Comparison of ENCODE assay signal across 8 cellular contexts in genomic region chr11:119422505-119423416, GRCh38. TPM values are rescaled to one million over a fixed set of nuclear protein-coding genes. Genes with fewer than 3 reads are reported as not detected.
A peak's percentile ranks its signal among the peaks of the same experiment; 100 is the strongest.
DNase-seq lines count a peak whose midpoint lies in the region; ATAC-seq and TF ChIP-seq lines count a peak whose summit lies in the region.

THY1 (minus strand) TSS chr11:119423172; CDS start chr11:119420905, 2,267 bp downstream.

- H3K4me1 Mint-ChIP-seq in endothelial cell (ENCODE audit: unreplicated experiment) (peaks cover 58% of the 10 kb centered on the region), CD14-positive monocyte (peaks cover 10% of the 10 kb centered on the region)
- peaks cover 4 to 19% (median 14%) of the 10 kb centered on the region in 7 donors for H3K4me1 Mint-ChIP-seq in naive thymus-derived CD4-positive, alpha-beta T cell

- H3K27me3 Mint-ChIP-seq in endothelial cell (ENCODE audit: unreplicated experiment) (peaks cover 8% of the 10 kb centered on the region), CD14-positive monocyte (ENCODE audit: low read depth in 3 of 3) (peaks cover 48 to 62% (median 53%) of the 10 kb centered on the region in 3 donors)
- H3K27me3 Mint-ChIP-seq in naive thymus-derived CD4-positive, alpha-beta T cell = peaks cover 39 to 54% (median 48%) of the 10 kb centered on the region in 5 donors

- H3K27me3 ChIP-seq in naive thymus-derived CD4-positive, alpha-beta T cell (ENCODE audit: control insufficient read depth in 2 of 2, insufficient read depth in 2 of 2, low read length in 2 of 2) = no peaks in the 10 kb centered on the region

- POLR2A ChIA-PET in naive thymus-derived CD4-positive, alpha-beta T cell (lab: Charles Lee) = no interaction called here

- H3K36me3 Mint-ChIP-seq in endothelial cell (ENCODE audit: low read depth, unreplicated experiment) (peaks cover 25% of the 10 kb centered on the region), CD14-positive monocyte (no peaks in the 10 kb centered on the region)
- peaks cover 0 to 3% (median 0%) of the 10 kb centered on the region in 5 donors for H3K36me3 Mint-ChIP-seq in naive thymus-derived CD4-positive, alpha-beta T cell

- DNase-seq in ELR (ENCODE audit: low read depth) (peak; percentile 64), NCI-H82 (lab: John Stamatoyannopoulos, UW) (peak; percentile 88), endothelial cell (ENCODE audit: low spot score) (peak; percentile 70), DMS153 (lab: John Stamatoyannopoulos, UW) (no peak), CD14-positive monocyte (ENCODE audit: low spot score) (no peak)
- no peak for DNase-seq in naive thymus-derived CD4-positive, alpha-beta T cell
- no peak for DNase-seq in effector CD8-positive, alpha-beta T cell (lab: John Stamatoyannopoulos, UW)

- H3K9me3 Mint-ChIP-seq in endothelial cell (ENCODE audit: unreplicated experiment) (no peaks in the 10 kb centered on the region), CD14-positive monocyte (peaks cover 0 to 10% (median 5%) of the 10 kb centered on the region in 7 donors)
- peaks cover 0 to 2% (median 0%) of the 10 kb centered on the region in 11 donors for H3K9me3 Mint-ChIP-seq in naive thymus-derived CD4-positive, alpha-beta T cell

- H3K4me3 Mint-ChIP-seq in endothelial cell (ENCODE audit: unreplicated experiment) (peak within 1 kb of the TSS; percentile 98), CD14-positive monocyte (peak within 1 kb of the TSS in 1 of 2 donors; percentile 81)
- H3K4me3 Mint-ChIP-seq in naive thymus-derived CD4-positive, alpha-beta T cell = peak within 1 kb of the TSS; percentile 12 to 82 (median 60)

- TF ChIP-seq CTCF in endothelial cell (IDR thresholded peaks at IDR 0.05; ENCODE audit: unreplicated experiment) = no peak
- no peak for TF ChIP-seq CTCF in CD14-positive monocyte (IDR thresholded peaks at IDR 0.05)

- no peaks in the 10 kb centered on the region for H3K9me3 ChIP-seq in naive thymus-derived CD4-positive, alpha-beta T cell (ENCODE audit: control insufficient read depth in 2 of 3, low read length in 3 of 3)

- H3K27ac Mint-ChIP-seq in endothelial cell (ENCODE audit: unreplicated experiment) (peak within 1 kb of the TSS; percentile 89), CD14-positive monocyte (no peak within 1 kb of the TSS)
- H3K27ac Mint-ChIP-seq in naive thymus-derived CD4-positive, alpha-beta T cell = no peak within 1 kb of the TSS

- no peak within 1 kb of the TSS for H3K4me3 ChIP-seq in naive thymus-derived CD4-positive, alpha-beta T cell (ENCODE audit: low read length)

- no peak for ATAC-seq in naive thymus-derived CD4-positive, alpha-beta T cell
- ATAC-seq in HG03095 (IDR thresholded peaks at IDR 0.05; ENCODE audit: unreplicated experiment) = no peak

- no peak within 1 kb of the TSS for H3K27ac ChIP-seq in naive thymus-derived CD4-positive, alpha-beta T cell (ENCODE audit: low read depth, low read length)

- intact Hi-C loops in naive thymus-derived CD4-positive, alpha-beta T cell (cut with micrococcal nuclease) = no loop called here
- intact Hi-C loops in CD14-positive monocyte (cut with micrococcal nuclease) = no loop called here

- no peaks in the 10 kb centered on the region for H3K4me1 ChIP-seq in naive thymus-derived CD4-positive, alpha-beta T cell (ENCODE audit: control insufficient read depth in 2 of 2, insufficient read depth in 2 of 2, low read length in 2 of 2)

- H3K36me3 ChIP-seq in naive thymus-derived CD4-positive, alpha-beta T cell (ENCODE audit: control insufficient read depth in 2 of 3, insufficient read depth in 3 of 3, low read length in 3 of 3) = no peaks in the 10 kb centered on the region

- CTCF ChIA-PET in naive thymus-derived CD4-positive, alpha-beta T cell (lab: Charles Lee) = no interaction called here

RNA-seq across cellular contexts. Expression of gene THY1, which starts in this region (rescaled TPM):
- total RNA-seq in endothelial cell (ENCODE audit: unreplicated experiment) = 526 TPM
- 1 to 10 TPM in 1 of 5 experiments, not detected in 4; 2.2 TPM for total RNA-seq in naive thymus-derived CD4-positive, alpha-beta T cell
- not detected for polyA plus RNA-seq in naive thymus-derived CD4-positive, alpha-beta T cell
- not detected for polyA plus RNA-seq in CD14-positive monocyte

Comparison
In these comparisons a context has a peak if more than half of its experiments do, and no peak if none do; other contexts are left out.
1. RNA of gene THY1 (total RNA-seq): 526 TPM in endothelial cell (single experiment); 2.2 TPM in naive thymus-derived CD4-positive, alpha-beta T cell; every median in the first group is over 100 times any median in the second.
2. DNase-seq: peak in ELR (single experiment), NCI-H82 (single experiment) and endothelial cell (single experiment); none in naive thymus-derived CD4-positive, alpha-beta T cell (0 of 9), DMS153 (single experiment), CD14-positive monocyte (single experiment) and effector CD8-positive, alpha-beta T cell (single experiment).